ENCODE assay signal across 1 cellular context in the genomic region with DNA sequence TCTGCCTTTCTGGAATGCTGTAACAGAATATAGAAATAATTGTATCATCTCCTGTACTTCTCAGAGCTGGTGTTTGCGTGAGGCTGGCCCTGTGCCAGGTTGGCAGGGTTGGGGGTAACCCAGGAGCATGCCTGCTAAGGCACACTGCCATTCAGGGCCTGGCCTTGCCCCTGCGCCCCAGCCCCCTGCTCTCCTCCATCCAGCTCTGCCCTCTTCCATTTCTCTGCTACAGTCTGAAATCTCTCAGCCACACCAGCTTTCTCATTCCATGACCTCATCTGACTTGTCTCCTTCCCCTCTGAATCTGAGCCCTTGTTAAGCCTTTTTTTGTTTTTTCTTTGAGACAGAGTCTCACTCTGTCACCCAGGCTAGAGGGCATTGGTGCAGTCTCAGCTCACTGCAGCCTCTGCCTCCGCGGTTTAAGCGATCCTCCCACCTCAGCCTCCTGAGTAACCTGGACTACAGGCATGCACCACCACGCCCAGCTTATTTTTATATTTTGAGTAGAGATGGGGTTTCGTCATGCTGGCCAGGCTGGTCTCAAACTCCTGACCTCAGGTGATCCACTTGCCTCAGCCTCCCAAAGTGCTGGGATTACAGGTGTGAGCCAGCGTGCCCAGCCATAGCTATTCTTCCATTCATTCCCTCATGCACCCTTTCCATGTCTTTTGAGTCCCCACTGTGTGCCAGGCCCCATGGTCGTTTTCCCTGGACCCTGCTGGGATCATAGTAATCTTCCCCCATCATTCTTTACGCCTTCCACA.
TF ChIP-seq lines count a peak whose summit lies in the region.

No MANE protein-coding gene starts in this region.

TF ChIP-seq in HepG2, 621 proteins besides CTCF, POLR2A, EP300 and RAD21 (continued from another document and continues in another):
- TF ChIP-seq, protein P1, sequence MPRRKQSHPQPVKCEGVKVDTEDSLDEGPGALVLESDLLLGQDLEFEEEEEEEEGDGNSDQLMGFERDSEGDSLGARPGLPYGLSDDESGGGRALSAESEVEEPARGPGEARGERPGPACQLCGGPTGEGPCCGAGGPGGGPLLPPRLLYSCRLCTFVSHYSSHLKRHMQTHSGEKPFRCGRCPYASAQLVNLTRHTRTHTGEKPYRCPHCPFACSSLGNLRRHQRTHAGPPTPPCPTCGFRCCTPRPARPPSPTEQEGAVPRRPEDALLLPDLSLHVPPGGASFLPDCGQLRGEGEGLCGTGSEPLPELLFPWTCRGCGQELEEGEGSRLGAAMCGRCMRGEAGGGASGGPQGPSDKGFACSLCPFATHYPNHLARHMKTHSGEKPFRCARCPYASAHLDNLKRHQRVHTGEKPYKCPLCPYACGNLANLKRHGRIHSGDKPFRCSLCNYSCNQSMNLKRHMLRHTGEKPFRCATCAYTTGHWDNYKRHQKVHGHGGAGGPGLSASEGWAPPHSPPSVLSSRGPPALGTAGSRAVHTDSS (CRISPR knock-in tag; conservative IDR thresholded peaks at IDR 0.05), result no peak
- TF ChIP-seq, protein P2, sequence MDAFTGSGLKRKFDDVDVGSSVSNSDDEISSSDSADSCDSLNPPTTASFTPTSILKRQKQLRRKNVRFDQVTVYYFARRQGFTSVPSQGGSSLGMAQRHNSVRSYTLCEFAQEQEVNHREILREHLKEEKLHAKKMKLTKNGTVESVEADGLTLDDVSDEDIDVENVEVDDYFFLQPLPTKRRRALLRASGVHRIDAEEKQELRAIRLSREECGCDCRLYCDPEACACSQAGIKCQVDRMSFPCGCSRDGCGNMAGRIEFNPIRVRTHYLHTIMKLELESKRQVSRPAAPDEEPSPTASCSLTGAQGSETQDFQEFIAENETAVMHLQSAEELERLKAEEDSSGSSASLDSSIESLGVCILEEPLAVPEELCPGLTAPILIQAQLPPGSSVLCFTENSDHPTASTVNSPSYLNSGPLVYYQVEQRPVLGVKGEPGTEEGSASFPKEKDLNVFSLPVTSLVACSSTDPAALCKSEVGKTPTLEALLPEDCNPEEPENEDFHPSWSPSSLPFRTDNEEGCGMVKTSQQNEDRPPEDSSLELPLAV (CRISPR knock-in tag; conservative IDR thresholded peaks at IDR 0.05; ENCODE audit: low read depth), result no peak
- TF ChIP-seq ARID2 (CRISPR knock-in tag; IDR thresholded peaks at IDR 0.05; ENCODE audit: borderline replicate concordance), result no peak
- 0 out of 2 replicates have a peak, but pooled peaks have one; percentile 37 for TF ChIP-seq JUND (CRISPR knock-in tag; IDR thresholded peaks at IDR 0.05)
- TF ChIP-seq SAP130 (CRISPR knock-in tag; IDR thresholded peaks at IDR 0.05; ENCODE audit: low read depth), result no peak
- no peak for TF ChIP-seq BRCA1 (CRISPR knock-in tag; IDR thresholded peaks at IDR 0.05)
- TF ChIP-seq, protein P3, sequence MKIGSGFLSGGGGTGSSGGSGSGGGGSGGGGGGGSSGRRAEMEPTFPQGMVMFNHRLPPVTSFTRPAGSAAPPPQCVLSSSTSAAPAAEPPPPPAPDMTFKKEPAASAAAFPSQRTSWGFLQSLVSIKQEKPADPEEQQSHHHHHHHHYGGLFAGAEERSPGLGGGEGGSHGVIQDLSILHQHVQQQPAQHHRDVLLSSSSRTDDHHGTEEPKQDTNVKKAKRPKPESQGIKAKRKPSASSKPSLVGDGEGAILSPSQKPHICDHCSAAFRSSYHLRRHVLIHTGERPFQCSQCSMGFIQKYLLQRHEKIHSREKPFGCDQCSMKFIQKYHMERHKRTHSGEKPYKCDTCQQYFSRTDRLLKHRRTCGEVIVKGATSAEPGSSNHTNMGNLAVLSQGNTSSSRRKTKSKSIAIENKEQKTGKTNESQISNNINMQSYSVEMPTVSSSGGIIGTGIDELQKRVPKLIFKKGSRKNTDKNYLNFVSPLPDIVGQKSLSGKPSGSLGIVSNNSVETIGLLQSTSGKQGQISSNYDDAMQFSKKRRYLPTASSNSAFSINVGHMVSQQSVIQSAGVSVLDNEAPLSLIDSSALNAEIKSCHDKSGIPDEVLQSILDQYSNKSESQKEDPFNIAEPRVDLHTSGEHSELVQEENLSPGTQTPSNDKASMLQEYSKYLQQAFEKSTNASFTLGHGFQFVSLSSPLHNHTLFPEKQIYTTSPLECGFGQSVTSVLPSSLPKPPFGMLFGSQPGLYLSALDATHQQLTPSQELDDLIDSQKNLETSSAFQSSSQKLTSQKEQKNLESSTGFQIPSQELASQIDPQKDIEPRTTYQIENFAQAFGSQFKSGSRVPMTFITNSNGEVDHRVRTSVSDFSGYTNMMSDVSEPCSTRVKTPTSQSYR (CRISPR knock-in tag; IDR thresholded peaks at IDR 0.05; ENCODE audit: borderline replicate concordance), result no peak
- TF ChIP-seq ARNT2 (CRISPR knock-in tag; IDR thresholded peaks at IDR 0.05; ENCODE audit: low read depth), result 0 out of 2 replicates have a peak, but pooled peaks have one; percentile 79
- TF ChIP-seq ZNF570 (CRISPR knock-in tag; IDR thresholded peaks at IDR 0.05; ENCODE audit: borderline replicate concordance), result no peak
- TF ChIP-seq ZNF3 (CRISPR knock-in tag; IDR thresholded peaks at IDR 0.05), result peak; percentile 5; the same call in 1 of the 2 replicates
- no peak for TF ChIP-seq ZMYM4 (CRISPR knock-in tag; IDR thresholded peaks at IDR 0.05)
- 0 out of 2 replicates have a peak, but pooled peaks have one; percentile 16 for TF ChIP-seq ZSCAN25 (CRISPR knock-in tag; IDR thresholded peaks at IDR 0.05)
- TF ChIP-seq, protein P4, sequence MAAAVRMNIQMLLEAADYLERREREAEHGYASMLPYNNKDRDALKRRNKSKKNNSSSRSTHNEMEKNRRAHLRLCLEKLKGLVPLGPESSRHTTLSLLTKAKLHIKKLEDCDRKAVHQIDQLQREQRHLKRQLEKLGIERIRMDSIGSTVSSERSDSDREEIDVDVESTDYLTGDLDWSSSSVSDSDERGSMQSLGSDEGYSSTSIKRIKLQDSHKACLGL (CRISPR knock-in tag; IDR thresholded peaks at IDR 0.05), result no peak
- TF ChIP-seq KLF16 (CRISPR knock-in tag; IDR thresholded peaks at IDR 0.05), result no peak
- no peak for TF ChIP-seq FOXM1 (CRISPR knock-in tag; IDR thresholded peaks at IDR 0.05)
- TF ChIP-seq, protein P5, sequence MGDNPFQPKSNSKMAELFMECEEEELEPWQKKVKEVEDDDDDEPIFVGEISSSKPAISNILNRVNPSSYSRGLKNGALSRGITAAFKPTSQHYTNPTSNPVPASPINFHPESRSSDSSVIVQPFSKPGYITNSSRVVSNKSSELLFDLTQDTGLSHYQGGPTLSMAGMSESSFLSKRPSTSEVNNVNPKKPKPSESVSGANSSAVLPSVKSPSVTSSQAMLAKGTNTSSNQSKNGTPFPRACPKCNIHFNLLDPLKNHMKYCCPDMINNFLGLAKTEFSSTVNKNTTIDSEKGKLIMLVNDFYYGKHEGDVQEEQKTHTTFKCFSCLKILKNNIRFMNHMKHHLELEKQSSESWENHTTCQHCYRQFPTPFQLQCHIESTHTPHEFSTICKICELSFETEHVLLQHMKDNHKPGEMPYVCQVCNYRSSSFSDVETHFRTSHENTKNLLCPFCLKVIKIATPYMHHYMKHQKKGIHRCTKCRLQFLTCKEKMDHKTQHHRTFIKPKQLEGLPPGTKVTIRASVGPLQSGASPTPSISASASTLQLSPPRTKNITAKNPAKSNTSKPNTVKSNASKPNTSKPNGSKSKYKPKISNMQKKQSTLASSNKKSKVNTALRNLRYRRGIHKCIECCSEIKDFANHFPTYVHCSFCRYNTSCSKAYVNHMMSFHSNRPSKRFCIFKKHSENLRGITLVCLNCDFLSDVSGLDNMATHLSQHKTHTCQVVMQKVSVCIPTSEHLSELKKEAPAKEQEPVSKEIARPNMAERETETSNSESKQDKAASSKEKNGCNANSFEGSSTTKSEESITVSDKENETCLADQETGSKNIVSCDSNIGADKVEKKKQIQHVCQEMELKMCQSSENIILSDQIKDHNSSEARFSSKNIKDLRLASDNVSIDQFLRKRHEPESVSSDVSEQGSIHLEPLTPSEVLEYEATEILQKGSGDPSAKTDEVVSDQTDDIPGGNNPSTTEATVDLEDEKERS (CRISPR knock-in tag; IDR thresholded peaks at IDR 0.05), result 0 out of 2 replicates have a peak, but pooled peaks have one; percentile 55
- TF ChIP-seq RBFOX2 (IDR thresholded peaks at IDR 0.05; ENCODE audit: low read depth, low read length), result peak; percentile 41
- TF ChIP-seq RAD51 (IDR thresholded peaks at IDR 0.05; ENCODE audit: borderline replicate concordance), result no peak
- TF ChIP-seq STAG1 (CRISPR knock-in tag; IDR thresholded peaks at IDR 0.05), result no peak
- TF ChIP-seq MED8 (CRISPR knock-in tag; IDR thresholded peaks at IDR 0.05; ENCODE audit: insufficient replicate concordance), result no peak
- TF ChIP-seq BRD4 (CRISPR knock-in tag; IDR thresholded peaks at IDR 0.05), result 0 out of 2 replicates have a peak, but pooled peaks have one; percentile 18
- TF ChIP-seq, protein P6, sequence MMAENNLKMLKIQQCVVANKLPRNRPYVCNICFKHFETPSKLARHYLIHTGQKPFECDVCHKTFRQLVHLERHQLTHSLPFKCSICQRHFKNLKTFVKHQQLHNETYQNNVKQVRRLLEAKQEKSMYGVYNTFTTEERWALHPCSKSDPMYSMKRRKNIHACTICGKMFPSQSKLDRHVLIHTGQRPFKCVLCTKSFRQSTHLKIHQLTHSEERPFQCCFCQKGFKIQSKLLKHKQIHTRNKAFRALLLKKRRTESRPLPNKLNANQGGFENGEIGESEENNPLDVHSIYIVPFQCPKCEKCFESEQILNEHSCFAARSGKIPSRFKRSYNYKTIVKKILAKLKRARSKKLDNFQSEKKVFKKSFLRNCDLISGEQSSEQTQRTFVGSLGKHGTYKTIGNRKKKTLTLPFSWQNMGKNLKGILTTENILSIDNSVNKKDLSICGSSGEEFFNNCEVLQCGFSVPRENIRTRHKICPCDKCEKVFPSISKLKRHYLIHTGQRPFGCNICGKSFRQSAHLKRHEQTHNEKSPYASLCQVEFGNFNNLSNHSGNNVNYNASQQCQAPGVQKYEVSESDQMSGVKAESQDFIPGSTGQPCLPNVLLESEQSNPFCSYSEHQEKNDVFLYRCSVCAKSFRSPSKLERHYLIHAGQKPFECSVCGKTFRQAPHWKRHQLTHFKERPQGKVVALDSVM (CRISPR knock-in tag; IDR thresholded peaks at IDR 0.05), result peak; percentile 99
- peak; percentile 74 for TF ChIP-seq ZMYM3 (CRISPR knock-in tag; IDR thresholded peaks at IDR 0.05)
- TF ChIP-seq, protein P7, sequence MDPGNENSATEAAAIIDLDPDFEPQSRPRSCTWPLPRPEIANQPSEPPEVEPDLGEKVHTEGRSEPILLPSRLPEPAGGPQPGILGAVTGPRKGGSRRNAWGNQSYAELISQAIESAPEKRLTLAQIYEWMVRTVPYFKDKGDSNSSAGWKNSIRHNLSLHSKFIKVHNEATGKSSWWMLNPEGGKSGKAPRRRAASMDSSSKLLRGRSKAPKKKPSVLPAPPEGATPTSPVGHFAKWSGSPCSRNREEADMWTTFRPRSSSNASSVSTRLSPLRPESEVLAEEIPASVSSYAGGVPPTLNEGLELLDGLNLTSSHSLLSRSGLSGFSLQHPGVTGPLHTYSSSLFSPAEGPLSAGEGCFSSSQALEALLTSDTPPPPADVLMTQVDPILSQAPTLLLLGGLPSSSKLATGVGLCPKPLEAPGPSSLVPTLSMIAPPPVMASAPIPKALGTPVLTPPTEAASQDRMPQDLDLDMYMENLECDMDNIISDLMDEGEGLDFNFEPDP (CRISPR knock-in tag; conservative IDR thresholded peaks at IDR 0.05), result no peak
- TF ChIP-seq ATF7 (IDR thresholded peaks at IDR 0.05), result 0 out of 2 replicates have a peak, but pooled peaks have one; percentile 15
- no peak for TF ChIP-seq ATF7 (CRISPR knock-in tag; IDR thresholded peaks at IDR 0.05)
- TF ChIP-seq ZNF432 (CRISPR knock-in tag; IDR thresholded peaks at IDR 0.05; ENCODE audit: borderline replicate concordance), result no peak
- no peak for TF ChIP-seq THYN1 (CRISPR knock-in tag; IDR thresholded peaks at IDR 0.05; ENCODE audit: borderline replicate concordance, low read depth)
- no peak for TF ChIP-seq SSRP1 (CRISPR knock-in tag; IDR thresholded peaks at IDR 0.05)
- TF ChIP-seq ZNF614 (CRISPR knock-in tag; IDR thresholded peaks at IDR 0.05; ENCODE audit: borderline replicate concordance), result no peak
- TF ChIP-seq, protein P8, sequence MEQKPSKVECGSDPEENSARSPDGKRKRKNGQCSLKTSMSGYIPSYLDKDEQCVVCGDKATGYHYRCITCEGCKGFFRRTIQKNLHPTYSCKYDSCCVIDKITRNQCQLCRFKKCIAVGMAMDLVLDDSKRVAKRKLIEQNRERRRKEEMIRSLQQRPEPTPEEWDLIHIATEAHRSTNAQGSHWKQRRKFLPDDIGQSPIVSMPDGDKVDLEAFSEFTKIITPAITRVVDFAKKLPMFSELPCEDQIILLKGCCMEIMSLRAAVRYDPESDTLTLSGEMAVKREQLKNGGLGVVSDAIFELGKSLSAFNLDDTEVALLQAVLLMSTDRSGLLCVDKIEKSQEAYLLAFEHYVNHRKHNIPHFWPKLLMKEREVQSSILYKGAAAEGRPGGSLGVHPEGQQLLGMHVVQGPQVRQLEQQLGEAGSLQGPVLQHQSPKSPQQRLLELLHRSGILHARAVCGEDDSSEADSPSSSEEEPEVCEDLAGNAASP (CRISPR knock-in tag; IDR thresholded peaks at IDR 0.05; ENCODE audit: borderline replicate concordance), result no peak
- TF ChIP-seq, protein P9, sequence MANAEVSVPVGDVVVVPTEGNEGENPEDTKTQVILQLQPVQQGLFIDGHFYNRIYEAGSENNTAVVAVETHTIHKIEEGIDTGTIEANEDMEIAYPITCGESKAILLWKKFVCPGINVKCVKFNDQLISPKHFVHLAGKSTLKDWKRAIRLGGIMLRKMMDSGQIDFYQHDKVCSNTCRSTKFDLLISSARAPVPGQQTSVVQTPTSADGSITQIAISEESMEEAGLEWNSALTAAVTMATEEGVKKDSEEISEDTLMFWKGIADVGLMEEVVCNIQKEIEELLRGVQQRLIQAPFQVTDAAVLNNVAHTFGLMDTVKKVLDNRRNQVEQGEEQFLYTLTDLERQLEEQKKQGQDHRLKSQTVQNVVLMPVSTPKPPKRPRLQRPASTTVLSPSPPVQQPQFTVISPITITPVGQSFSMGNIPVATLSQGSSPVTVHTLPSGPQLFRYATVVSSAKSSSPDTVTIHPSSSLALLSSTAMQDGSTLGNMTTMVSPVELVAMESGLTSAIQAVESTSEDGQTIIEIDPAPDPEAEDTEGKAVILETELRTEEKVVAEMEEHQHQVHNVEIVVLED (CRISPR knock-in tag; IDR thresholded peaks at IDR 0.05; ENCODE audit: borderline replicate concordance), result no peak
- no peak for TF ChIP-seq JARID2 (CRISPR knock-in tag; IDR thresholded peaks at IDR 0.05; ENCODE audit: insufficient replicate concordance)
- TF ChIP-seq, protein P10, sequence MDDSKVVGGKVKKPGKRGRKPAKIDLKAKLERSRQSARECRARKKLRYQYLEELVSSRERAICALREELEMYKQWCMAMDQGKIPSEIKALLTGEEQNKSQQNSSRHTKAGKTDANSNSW (CRISPR knock-in tag; IDR thresholded peaks at IDR 0.05; ENCODE audit: borderline replicate concordance), result no peak
- TF ChIP-seq BCL6 (CRISPR knock-in tag; IDR thresholded peaks at IDR 0.05), result no peak
- TF ChIP-seq HES4 (CRISPR knock-in tag; IDR thresholded peaks at IDR 0.05; ENCODE audit: borderline replicate concordance), result no peak
- no peak for TF ChIP-seq ZNF782 (CRISPR knock-in tag; IDR thresholded peaks at IDR 0.05; ENCODE audit: borderline replicate concordance)
- TF ChIP-seq HMG20A (CRISPR knock-in tag; IDR thresholded peaks at IDR 0.05; ENCODE audit: borderline replicate concordance), result no peak
- TF ChIP-seq ZNF12 (CRISPR knock-in tag; IDR thresholded peaks at IDR 0.05), result no peak
- no peak for TF ChIP-seq PAF1 (CRISPR knock-in tag; IDR thresholded peaks at IDR 0.05)
